8 cellular contexts compared by ENCODE assay signal in the genomic region with DNA sequence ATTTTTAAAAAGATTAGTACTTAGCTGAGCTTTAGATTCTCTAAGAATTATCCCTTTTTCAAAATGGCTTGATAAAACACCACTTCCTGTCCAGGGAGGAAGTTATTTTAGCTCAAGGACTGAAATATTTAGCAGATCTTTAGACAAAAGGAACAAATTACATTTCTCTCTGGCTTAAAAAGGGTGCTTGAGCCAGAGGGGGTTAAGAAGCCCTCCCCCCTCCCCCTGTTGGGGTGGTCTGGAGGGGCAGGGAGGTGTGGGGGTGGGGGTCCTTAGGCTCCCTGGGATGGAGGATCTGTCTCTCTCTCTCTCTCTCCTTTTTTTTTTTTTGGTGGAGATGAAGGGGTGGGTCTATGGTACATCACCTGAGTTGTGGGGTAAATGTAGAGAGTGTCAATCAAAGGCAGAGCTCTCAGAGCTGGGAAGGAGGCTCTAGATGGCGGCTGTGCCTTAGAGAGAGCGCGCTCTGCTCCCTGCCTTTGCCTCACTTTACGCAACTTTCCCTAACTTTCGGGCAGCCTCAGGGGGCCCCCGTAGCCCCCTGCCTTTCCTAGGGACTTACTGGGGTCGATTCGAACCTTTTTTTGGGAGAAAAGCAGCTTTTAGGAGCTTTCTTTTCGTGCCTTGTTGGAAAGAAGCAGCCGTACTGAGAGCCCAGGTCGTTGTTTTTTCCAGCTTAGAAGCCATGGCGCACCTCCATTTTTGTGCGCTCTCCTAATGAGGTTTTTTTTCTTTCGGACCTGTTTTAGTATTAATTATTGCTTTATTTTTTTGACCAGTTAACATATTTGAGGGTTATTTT. TPM values are rescaled to one million over a fixed set of nuclear protein-coding genes. Genes with fewer than 3 reads are reported as not detected.
A peak's percentile ranks its signal among the peaks of the same experiment; 100 is the strongest.
DNase-seq lines count a peak whose midpoint lies in the region; TF ChIP-seq lines count a peak whose summit lies in the region.

Gene CHD2 (plus strand): TSS at position 415 of the 802 bp plus-strand sequence. CDS start 914 bp downstream, outside the sequence.

- peak within 1 kb of the TSS; percentile 100 for H3K9ac ChIP-seq in ES-I3 (ENCODE audit: low read depth, low read length)

- H3K4me3 ChIP-seq in fibroblast of the aortic adventitia (ENCODE audit: low read depth, low read length) (peak within 1 kb of the TSS; percentile 72), testis (peak within 1 kb of the TSS; percentile 43 to 63)

- no peak for TF ChIP-seq CTCF in fibroblast of the aortic adventitia (IDR thresholded peaks at IDR 0.05; ENCODE audit: insufficient read depth, low read length)
- TF ChIP-seq CTCF in nephron (IDR thresholded peaks at IDR 0.05; ENCODE audit: unreplicated experiment in 3 of 3), result no peak
- TF ChIP-seq CTCF in testis (IDR thresholded peaks at IDR 0.05), result no peak

- no peaks in the 10 kb centered on the region for H3K27me3 ChIP-seq in testis

- peak within 1 kb of the TSS; percentile 100 for H3K27ac Mint-ChIP-seq in nephron

- peaks cover 66% of the 10 kb centered on the region for H3K36me3 Mint-ChIP-seq in nephron (ENCODE audit: low read depth)

- DNase-seq in H4 (ENCODE audit: low spot score) (peak; percentile 90), LHCN-M2 (ENCODE audit: low read depth) (peak; percentile 88), RPMI7951 (ENCODE audit: low read depth) (peak; percentile 88), fibroblast of the aortic adventitia (ENCODE audit: low read depth) (peak; percentile 81), testis (peak; percentile 87)
- DNase-seq in activated T-helper 1 cell treated with anti-CD3 and anti-CD28 coated beads, Interleukin-2, amount 50 U/mL, for 16 hours (ENCODE audit: low read depth in 1 of 2, low spot score in 1 of 2), result peak; percentile 50 to 51

- peak within 1 kb of the TSS; percentile 97 to 100 (median 98) for H3K4me3 Mint-ChIP-seq in nephron

- H3K9me3 ChIP-seq in ES-I3 (ENCODE audit: control insufficient read depth, insufficient read depth, low read length) (no peaks in the 10 kb centered on the region), testis (no peaks in the 10 kb centered on the region)

- no peaks in the 10 kb centered on the region for H3K27me3 Mint-ChIP-seq in nephron (ENCODE audit: low read depth)

- no peaks in the 10 kb centered on the region for H3K36me3 ChIP-seq in ES-I3 (ENCODE audit: insufficient read depth, low read length)
- H3K36me3 ChIP-seq in testis (ENCODE audit: low read depth, missing control alignments), result no peaks in the 10 kb centered on the region

- H3K4me1 Mint-ChIP-seq in nephron, result peaks cover 47% of the 10 kb centered on the region

- peaks cover 3% of the 10 kb centered on the region; the same call in 1 of the 2 replicates for H3K4me1 ChIP-seq in ES-I3 (ENCODE audit: insufficient read depth, low read length)
- peaks cover 12% of the 10 kb centered on the region for H3K4me1 ChIP-seq in testis

- intact Hi-C loops in testis (cut with DNase I; ENCODE audit: low total_unique reads), result loop anchor here (5.0 kb wide), 1 partner anchor 93 kb away; no protein-coding TSS in a partner anchor

- no peak for TF ChIP-seq POLR2A in testis (IDR thresholded peaks at IDR 0.05)

- H3K9me3 Mint-ChIP-seq in nephron, result no peaks in the 10 kb centered on the region

- H3K27ac ChIP-seq in testis, result peak within 1 kb of the TSS; percentile 91 to 98

- WGBS in testis, 2 donors, result 0% methylated on average over 14 of the region's 14 CpGs

RNA-seq across cellular contexts. Expression of gene CHD2, which starts in this region (rescaled TPM):
- 19.1 and 41.2 TPM in 2 replicates for total RNA-seq in H4 (2014; rRNA removed; shearing (Covaris generic))
- total RNA-seq in LHCN-M2 (2014; rRNA removed) (28.6 and 36.0 TPM in 2 replicates), fibroblast of the aortic adventitia (ENCODE audit: low replicate concordance) (83.7 and 253 TPM in 2 replicates), testis (100 to 1,000 TPM; 113 to 129 TPM)
- 15.4 TPM for polyA plus RNA-seq in LHCN-M2 (2012)
- total RNA-seq in RPMI7951 (2014; rRNA removed; shearing (Covaris generic)), result 37.5 TPM in 2 replicates
- polyA plus RNA-seq in testis (ENCODE audit: insufficient read depth, low read depth, low replicate concordance), result 64.5 TPM

Comparison
In these comparisons a context has a peak if more than half of its experiments do, and no peak if none do; other contexts are left out.
1. Peak in every context shown above with its lines: DNase-seq, H3K4me3 ChIP-seq and H3K27ac ChIP-seq.